5 cellular contexts compared by ENCODE assay signal in genomic region chr16:75971334-75971733, GRCh38.
"Had no signal": no experiment of that assay in that cellular context is flagged by ENCODE, and none has a peak within 500 bp of the region (broad histone marks: within the 10 kb centered on the region; RNA-seq: fewer than 3 reads in every experiment).

No MANE protein-coding gene starts in this region.

- DNase-seq: KBM-7, KG1 had no signal

- FAIRE-seq: HTR-8/SVneo had no signal

- H3K4me2 ChIP-seq: KMS-11 had no signal

- H3K27ac ChIP-seq: HL-60, KMS-11 had no signal

- H3K9ac ChIP-seq: KMS-11 had no signal
